28 cellular contexts compared by ENCODE assay signal in genomic region chr10:77960829-77961329, GRCh38.
"Had no signal": no experiment of that assay in that cellular context is flagged by ENCODE, and none has a peak within 500 bp of the region (broad histone marks: within the 10 kb centered on the region; RNA-seq: fewer than 3 reads in every experiment).

No MANE protein-coding gene starts in this region.

- DNase-seq: activated CD4-positive, alpha-beta T cell treated with anti-CD3 and anti-CD28 coated beads for 4 hours; activated CD4-positive, alpha-beta T cell treated with anti-CD3 and anti-CD28 coated beads, Interleukin-2, amount 10 ng/mL, durations not matched to agents 7 days and 5 days; activated CD4-positive, alpha-beta T cell treated with anti-CD3 and anti-CD28 coated beads, Interleukin-2, amount 50 U/mL, for 48 hours; activated CD4-positive, CD25-positive, alpha-beta regulatory T cell; activated CD4-positive, CD25-positive, alpha-beta regulatory T cell treated with anti-CD3 and anti-CD28 coated beads, Interleukin-2, amount 50 U/mL, for 72 hours; activated CD8-positive, alpha-beta memory T cell treated with anti-CD3 and anti-CD28 coated beads for 24 hours; activated CD8-positive, alpha-beta T cell treated with anti-CD3 and anti-CD28 coated beads for 36 hours; activated effector memory CD4-positive, alpha-beta T cell treated with Interleukin-2 at 50 U/mL for 16 hours; activated gamma-delta T cell treated with Interleukin-2 at 50 U/mL for 16 hours; activated naive CD4-positive, alpha-beta T cell treated with anti-CD3 and anti-CD28 coated beads for 36 hours; activated T-cell treated with anti-CD3 and anti-CD28 coated beads, Interleukin-2, amount 50 U/mL, for 48 hours; adrenal gland; central memory CD4-positive, alpha-beta T cell; cerebellar nuclear complex; colonic mucosa; effector CD8-positive, alpha-beta T cell; esophagus squamous epithelium; foreskin melanocyte; heart right ventricle had no signal

- ATAC-seq: activated CD8-positive, alpha-beta T cell treated with anti-CD3 and anti-CD28 coated beads for 36 hours; gastroesophageal sphincter; heart right ventricle had no signal

- H3K27me3 ChIP-seq: adrenal gland, ascending aorta, breast epithelium, cardiac muscle cell, colonic mucosa, esophagus squamous epithelium, gastroesophageal sphincter, heart right ventricle had no signal

- H3K36me3 ChIP-seq: adrenal gland, ascending aorta, breast epithelium, cardiac muscle cell, colonic mucosa, esophagus squamous epithelium, gastroesophageal sphincter, heart right ventricle had no signal

- H3K27ac Mint-ChIP-seq: activated CD4-positive, alpha-beta T cell treated with anti-CD3 and anti-CD28 coated beads, Interleukin-2, amount 10 ng/mL, durations not matched to agents 7 days and 5 days; activated CD8-positive, alpha-beta T cell treated with anti-CD3 and anti-CD28 coated beads for 36 hours; activated naive CD4-positive, alpha-beta T cell treated with anti-CD3 and anti-CD28 coated beads for 36 hours; activated naive CD4-positive, alpha-beta T cell treated with anti-CD3 and anti-CD28 coated beads, Interleukin-2, amount 50 U/mL, for 24 hours; brain had no signal

- H3K9me3 Mint-ChIP-seq: activated naive CD4-positive, alpha-beta T cell treated with anti-CD3 and anti-CD28 coated beads, Interleukin-2, amount 50 U/mL, for 24 hours had no signal

- H3K4me1 Mint-ChIP-seq: activated CD4-positive, alpha-beta T cell treated with anti-CD3 and anti-CD28 coated beads, Interleukin-2, amount 10 ng/mL, durations not matched to agents 7 days and 5 days; activated naive CD4-positive, alpha-beta T cell treated with anti-CD3 and anti-CD28 coated beads, Interleukin-2, amount 50 U/mL, for 24 hours had no signal

- H3K4me1 ChIP-seq: adrenal gland, ascending aorta, breast epithelium, colonic mucosa, heart right ventricle had no signal

- H3K4me3 ChIP-seq: adrenal gland, ascending aorta, breast epithelium, cardiac muscle cell, colonic mucosa, esophagus squamous epithelium, gastroesophageal sphincter, heart right ventricle had no signal

- FAIRE-seq: endometrium, endothelial cell of umbilical vein had no signal

- H3K4me3 Mint-ChIP-seq: activated CD4-positive, alpha-beta T cell treated with anti-CD3 and anti-CD28 coated beads, Interleukin-2, amount 10 ng/mL, durations not matched to agents 7 days and 5 days; activated CD8-positive, alpha-beta T cell treated with anti-CD3 and anti-CD28 coated beads for 36 hours; activated naive CD4-positive, alpha-beta T cell treated with anti-CD3 and anti-CD28 coated beads for 36 hours; activated naive CD4-positive, alpha-beta T cell treated with anti-CD3 and anti-CD28 coated beads, Interleukin-2, amount 50 U/mL, for 24 hours; brain had no signal

- H3K9me3 ChIP-seq: adrenal gland, ascending aorta, breast epithelium, colonic mucosa, esophagus squamous epithelium, gastroesophageal sphincter, heart right ventricle had no signal

- H3K27ac ChIP-seq: adrenal gland, ascending aorta, cardiac muscle cell, colonic mucosa, epithelial cell of prostate, heart right ventricle had no signal

- H3K36me3 Mint-ChIP-seq: activated naive CD4-positive, alpha-beta T cell treated with anti-CD3 and anti-CD28 coated beads, Interleukin-2, amount 50 U/mL, for 24 hours had no signal

- H3K27me3 Mint-ChIP-seq: activated CD4-positive, alpha-beta T cell treated with anti-CD3 and anti-CD28 coated beads, Interleukin-2, amount 10 ng/mL, durations not matched to agents 7 days and 5 days; brain had no signal
